15 cellular contexts compared by ENCODE assay signal in genomic region chr10:71143170-71143569, GRCh38.
DNase-seq lines count a peak whose midpoint lies in the region; ATAC-seq and TF ChIP-seq lines count a peak whose summit lies in the region.
"Had no signal": no experiment of that assay in that cellular context is flagged by ENCODE, and none has a peak within 500 bp of the region (broad histone marks: within the 10 kb centered on the region; RNA-seq: fewer than 3 reads in every experiment).

No MANE protein-coding gene starts in this region.

- no peak overlapping the region for H3K4me3 Mint-ChIP-seq in osteocyte (ENCODE audit: unreplicated experiment)
- H3K4me3 Mint-ChIP-seq: B cell; CD4-positive, alpha-beta memory T cell had no signal

- DNase-seq in G401 (ENCODE audit: low spot score), result peak; percentile 49
- DNase-seq in ascending aorta (ENCODE audit: low spot score in 2 of 2), result no peak
- peak; percentile 19 to 40 for DNase-seq in heart right ventricle
- DNase-seq in osteocyte (ENCODE audit: extremely low spot score, unreplicated experiment), result peak; percentile 64
- no peak for DNase-seq in NCI-H524 treated with DMSO at 0.1 percent for 48 hours (lab: John Stamatoyannopoulos, UW)
- DNase-seq in NCI-H187 (lab: John Stamatoyannopoulos, UW), result no peak
- DNase-seq in GM19238 (ENCODE audit: insufficient read length, low spot score), result no peak
- DNase-seq: CD4-positive, alpha-beta memory T cell; DMS153; DMS79 treated with DMSO at 0.1 percent for 48 hours; EL; GDM1; HCEC 1CT had no signal

- intact Hi-C loops in ascending aorta (cut with DNase I), result loop anchor here (5.0 kb wide), 1 partner anchor 56 kb away; no protein-coding TSS in a partner anchor
- intact Hi-C loops in heart right ventricle (cut with DNase I), result no loop called here

- H3K27ac Mint-ChIP-seq in osteocyte (ENCODE audit: unreplicated experiment), result no peak overlapping the region
- H3K27ac Mint-ChIP-seq: B cell; CD4-positive, alpha-beta memory T cell had no signal

- peaks cover 37% of the 10 kb centered on the region for H3K27me3 Mint-ChIP-seq in osteocyte (ENCODE audit: unreplicated experiment)

- no peak overlapping the region for H3K4me3 ChIP-seq in ascending aorta
- no peak overlapping the region for H3K4me3 ChIP-seq in heart right ventricle

- peak in 7 of 8 donors; percentile 67 to 86 (median 75) for ATAC-seq in heart right ventricle

- in situ Hi-C loops in G401 (cut with HindIII; ENCODE audit: low sequenced_read_pairs), result loop anchor here (5.0 kb wide), 1 partner anchor 104 kb away; no protein-coding TSS in a partner anchor

- H3K36me3 Mint-ChIP-seq in osteocyte (ENCODE audit: unreplicated experiment), result no peaks in the 10 kb centered on the region
- H3K36me3 Mint-ChIP-seq: CD4-positive, alpha-beta memory T cell had no signal

- 36 to 47% methylated on average over 5 of the region's 5 CpGs for WGBS in heart right ventricle, 2 donors

- no peaks in the 10 kb centered on the region for H3K27me3 ChIP-seq in ascending aorta
- H3K27me3 ChIP-seq in heart right ventricle, result peaks cover 0 to 10% (median 0%) of the 10 kb centered on the region in 7 donors

- TF ChIP-seq CTCF in ascending aorta (IDR thresholded peaks at IDR 0.05) (no peak), heart right ventricle (IDR thresholded peaks at IDR 0.05) (no peak), osteocyte (IDR thresholded peaks at IDR 0.05) (no peak)

- H3K9me3 Mint-ChIP-seq in osteocyte (ENCODE audit: unreplicated experiment), result no peaks in the 10 kb centered on the region
- H3K9me3 Mint-ChIP-seq: CD4-positive, alpha-beta memory T cell had no signal

- H3K27ac ChIP-seq in ascending aorta (peak overlapping the region; percentile 58 to 78), heart right ventricle (peak overlapping the region in 2 of 10 donors; percentile 9 to 47)
- H3K27ac ChIP-seq: C4-2B had no signal

- peaks cover 5 to 16% of the 10 kb centered on the region in 2 donors for H3K4me1 ChIP-seq in ascending aorta
- H3K4me1 ChIP-seq in heart right ventricle, result peaks cover 0 to 16% (median 0%) of the 10 kb centered on the region in 9 donors

- H3K36me3 ChIP-seq in ascending aorta (no peaks in the 10 kb centered on the region), heart right ventricle (no peaks in the 10 kb centered on the region)

- H3K4me1 Mint-ChIP-seq in osteocyte (ENCODE audit: unreplicated experiment), result no peaks in the 10 kb centered on the region
- H3K4me1 Mint-ChIP-seq: B cell; CD4-positive, alpha-beta memory T cell had no signal

- H3K9me3 ChIP-seq in ascending aorta (no peaks in the 10 kb centered on the region), heart right ventricle (no peaks in the 10 kb centered on the region)

Comparison
In these comparisons a context has a peak if more than half of its experiments do, and no peak if none do; other contexts are left out.
1. DNase-seq: peak in G401 (single experiment), heart right ventricle (2 of 2) and osteocyte (single experiment); none in ascending aorta (0 of 2), NCI-H524 treated with DMSO at 0.1 percent for 48 hours (single experiment), NCI-H187 (0 of 2) and GM19238 (single experiment).